20 cellular contexts compared by ENCODE assay signal in the genomic region with DNA sequence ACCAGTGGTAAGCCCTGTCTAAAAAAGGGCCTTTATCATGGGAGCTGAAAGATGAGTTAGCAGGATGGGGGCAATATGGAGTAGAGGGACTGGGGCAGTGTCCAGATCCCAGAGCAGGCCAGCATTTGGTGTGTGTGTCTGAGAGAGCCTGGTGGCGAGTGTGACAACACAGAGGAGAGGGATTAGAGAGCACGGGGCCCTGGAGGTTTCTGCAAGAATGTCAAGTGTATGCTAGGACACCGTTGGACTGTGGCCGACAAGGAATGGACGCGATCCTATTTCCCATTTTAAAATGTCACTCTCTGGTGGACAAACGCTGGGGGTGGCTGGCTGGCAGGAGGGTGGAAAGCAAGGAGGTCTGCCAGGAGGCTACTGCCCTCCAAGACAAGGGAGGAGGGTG. TPM values are rescaled to one million over a fixed set of nuclear protein-coding genes. Genes with fewer than 3 reads are reported as not detected.
DNase-seq lines count a peak whose midpoint lies in the region; ATAC-seq, FAIRE-seq and TF ChIP-seq lines count a peak whose summit lies in the region.
"Had no signal": no experiment of that assay in that cellular context is flagged by ENCODE, and none has a peak within 500 bp of the region (broad histone marks: within the 10 kb centered on the region; RNA-seq: fewer than 3 reads in every experiment).

No MANE protein-coding gene starts in this region.

- no peaks in the 10 kb centered on the region for H3K9me3 Mint-ChIP-seq in activated CD8-positive, alpha-beta T cell treated with anti-CD3 and anti-CD28 coated beads, Interleukin-2, amount 10 ng/mL, durations not matched to agents 7 days and 5 days (ENCODE audit: insufficient read depth)
- no peaks in the 10 kb centered on the region for H3K9me3 Mint-ChIP-seq in activated CD8-positive, alpha-beta T cell treated with anti-CD3 and anti-CD28 coated beads for 36 hours
- H3K9me3 Mint-ChIP-seq: activated T-cell treated with anti-CD3 and anti-CD28 coated beads, Interleukin-2, amount 50 U/mL, for 4 hours had no signal

- no peaks in the 10 kb centered on the region for H3K4me1 Mint-ChIP-seq in activated CD8-positive, alpha-beta T cell treated with anti-CD3 and anti-CD28 coated beads, Interleukin-2, amount 10 ng/mL, durations not matched to agents 7 days and 5 days (ENCODE audit: low read depth)
- H3K4me1 Mint-ChIP-seq in activated CD8-positive, alpha-beta T cell treated with anti-CD3 and anti-CD28 coated beads for 36 hours (ENCODE audit: low read depth), result no peaks in the 10 kb centered on the region
- H3K4me1 Mint-ChIP-seq in T-helper 17 cell, result peaks cover 15% of the 10 kb centered on the region

- ATAC-seq in activated CD8-positive, alpha-beta T cell treated with anti-CD3 and anti-CD28 coated beads, Interleukin-2, amount 10 ng/mL, durations not matched to agents 7 days and 5 days, result no peak
- ATAC-seq in activated CD8-positive, alpha-beta T cell treated with anti-CD3 and anti-CD28 coated beads for 36 hours, result no peak
- ATAC-seq in T-helper 17 cell, result no peak
- ATAC-seq: activated T-cell treated with anti-CD3 and anti-CD28 coated beads, Interleukin-2, amount 50 U/mL, for 4 hours had no signal

- POLR2A ChIA-PET in activated CD8-positive, alpha-beta T cell treated with anti-CD3 and anti-CD28 coated beads, Interleukin-2, amount 10 ng/mL, durations not matched to agents 7 days and 5 days (lab: Charles Lee), result no interaction called here
- POLR2A ChIA-PET in activated CD8-positive, alpha-beta T cell treated with anti-CD3 and anti-CD28 coated beads for 36 hours (lab: Charles Lee), result interaction anchor here (0.6 kb wide), 1 partner anchor 13 kb away, joined by 3 read pairs; no protein-coding TSS in a partner anchor

- H3K36me3 ChIP-seq in kidney (ENCODE audit: control insufficient read depth in 1 of 2, insufficient read depth in 2 of 2, low read length in 2 of 2) (peaks cover 5 to 11% of the 10 kb centered on the region in 2 donors), stomach (peaks cover 7 to 60% (median 49%) of the 10 kb centered on the region in 4 donors)

- H3K4me3 Mint-ChIP-seq in activated CD8-positive, alpha-beta T cell treated with anti-CD3 and anti-CD28 coated beads, Interleukin-2, amount 10 ng/mL, durations not matched to agents 7 days and 5 days, result no peak overlapping the region
- H3K4me3 Mint-ChIP-seq in activated CD8-positive, alpha-beta T cell treated with anti-CD3 and anti-CD28 coated beads for 36 hours, result no peak overlapping the region
- H3K4me3 Mint-ChIP-seq in T-helper 17 cell, result peak overlapping the region; percentile 60
- H3K4me3 Mint-ChIP-seq: activated T-cell treated with anti-CD3 and anti-CD28 coated beads, Interleukin-2, amount 50 U/mL, for 4 hours had no signal

- 82 to 90% (median 86%) methylated on average over 7 of the region's 7 CpGs for WGBS in stomach, 5 donors

- no peaks in the 10 kb centered on the region for H3K9me3 ChIP-seq in T-helper 17 cell (ENCODE audit: control insufficient read depth, low read length, poor library complexity, severe bottlenecking)
- H3K9me3 ChIP-seq in kidney (ENCODE audit: control insufficient read depth in 1 of 2, low read length in 2 of 2), result no peaks in the 10 kb centered on the region
- H3K9me3 ChIP-seq in stomach, result no peaks in the 10 kb centered on the region

- TF ChIP-seq EP300 in stomach (IDR thresholded peaks at IDR 0.05), result no peak

- no peak for TF ChIP-seq POLR2A in stomach (IDR thresholded peaks at IDR 0.05)

- H3K4me1 ChIP-seq in kidney (ENCODE audit: control insufficient read depth in 1 of 2, insufficient read depth in 1 of 2, low read depth in 1 of 2, low read length in 2 of 2) (peaks cover 14 to 29% of the 10 kb centered on the region in 2 donors), stomach (peaks cover 14 to 37% (median 24%) of the 10 kb centered on the region in 4 donors)

- no peaks in the 10 kb centered on the region for H3K27me3 ChIP-seq in stomach

- intact Hi-C loops in activated CD8-positive, alpha-beta T cell treated with anti-CD3 and anti-CD28 coated beads for 36 hours (cut with micrococcal nuclease), result no loop called here
- intact Hi-C loops in kidney (cut with DNase I) (no loop called here), stomach (cut with DNase I; ENCODE audit: low total_unique reads) (no loop called here)

- H3K27ac Mint-ChIP-seq in activated CD8-positive, alpha-beta T cell treated with anti-CD3 and anti-CD28 coated beads, Interleukin-2, amount 10 ng/mL, durations not matched to agents 7 days and 5 days, result peak overlapping the region; percentile 31
- no peak overlapping the region for H3K27ac Mint-ChIP-seq in activated CD8-positive, alpha-beta T cell treated with anti-CD3 and anti-CD28 coated beads for 36 hours
- peak overlapping the region; percentile 75 for H3K27ac Mint-ChIP-seq in T-helper 17 cell

- H3K4me3 ChIP-seq in kidney (ENCODE audit: low read length in 2 of 2) (peak overlapping the region in 1 of 2 donors; percentile 4), stomach (no peak overlapping the region)

- no peaks in the 10 kb centered on the region for H3K27me3 Mint-ChIP-seq in activated CD8-positive, alpha-beta T cell treated with anti-CD3 and anti-CD28 coated beads, Interleukin-2, amount 10 ng/mL, durations not matched to agents 7 days and 5 days (ENCODE audit: low read depth)
- H3K27me3 Mint-ChIP-seq in activated CD8-positive, alpha-beta T cell treated with anti-CD3 and anti-CD28 coated beads for 36 hours, result no peaks in the 10 kb centered on the region
- no peaks in the 10 kb centered on the region for H3K27me3 Mint-ChIP-seq in T-helper 17 cell

- H3K36me3 Mint-ChIP-seq in activated CD8-positive, alpha-beta T cell treated with anti-CD3 and anti-CD28 coated beads, Interleukin-2, amount 10 ng/mL, durations not matched to agents 7 days and 5 days (ENCODE audit: low read depth), result peaks cover 40% of the 10 kb centered on the region
- peaks cover 11% of the 10 kb centered on the region for H3K36me3 Mint-ChIP-seq in activated CD8-positive, alpha-beta T cell treated with anti-CD3 and anti-CD28 coated beads for 36 hours (ENCODE audit: low read depth)
- H3K36me3 Mint-ChIP-seq in T-helper 17 cell (ENCODE audit: low read depth), result peaks cover 5% of the 10 kb centered on the region

- CTCF ChIA-PET in activated CD8-positive, alpha-beta T cell treated with anti-CD3 and anti-CD28 coated beads, Interleukin-2, amount 10 ng/mL, durations not matched to agents 7 days and 5 days (lab: Charles Lee), result interaction anchor here (0.6 kb wide), 1 partner anchor 15 kb away, joined by 3 read pairs; no protein-coding TSS in a partner anchor
- CTCF ChIA-PET in activated CD8-positive, alpha-beta T cell treated with anti-CD3 and anti-CD28 coated beads for 36 hours (lab: Charles Lee), result no interaction called here

- no peak for TF ChIP-seq CTCF in activated CD8-positive, alpha-beta T cell treated with anti-CD3 and anti-CD28 coated beads for 36 hours (IDR thresholded peaks at IDR 0.05)
- TF ChIP-seq CTCF in kidney (IDR thresholded peaks at IDR 0.05; ENCODE audit: borderline replicate concordance, extremely low read depth, insufficient read depth) (no peak), stomach (IDR thresholded peaks at IDR 0.05) (no peak)

- H3K27ac ChIP-seq in kidney (ENCODE audit: low read depth in 2 of 2, low read length in 2 of 2), result peak overlapping the region; percentile 47 to 84
- peak overlapping the region; percentile 1 to 75 (median 48) for H3K27ac ChIP-seq in stomach

- no peak for DNase-seq in activated CD8-positive, alpha-beta T cell treated with anti-CD3 and anti-CD28 coated beads, Interleukin-2, amount 10 ng/mL, durations not matched to agents 7 days and 5 days
- no peak for DNase-seq in activated CD8-positive, alpha-beta T cell treated with anti-CD3 and anti-CD28 coated beads for 36 hours
- DNase-seq in T-helper 17 cell (no peak), kidney (no peak), stomach (no peak), T-helper 1 cell (no peak), RCC 7860 (ENCODE audit: low spot score) (no peak), foreskin melanocyte (no peak)
- DNase-seq: activated CD4-positive, alpha-beta T cell treated with anti-CD3 and anti-CD28 coated beads, Interleukin-2, amount 50 U/mL, for 1 hour; activated T-cell treated with anti-CD3 and anti-CD28 coated beads, Interleukin-2, amount 50 U/mL, for 4 hours; amniotic stem cell; Kasumi-1; left colon; NCI-H1417; retina; SHP77; T-helper 9 cell had no signal

- FAIRE-seq in kidney (lab: Jason Lieb, UNC), result no peak
- FAIRE-seq in RCC 7860 (lab: Jason Lieb, UNC), result no peak
- FAIRE-seq: A204.1 had no signal

- no peak overlapping the region for H3K9ac ChIP-seq in kidney (ENCODE audit: low read length in 2 of 2)

RNA-seq across cellular contexts. Expression of gene TAC4, which starts 12.4 kb away (rescaled TPM):
- not detected for total RNA-seq in activated CD8-positive, alpha-beta T cell treated with anti-CD3 and anti-CD28 coated beads, Interleukin-2, amount 10 ng/mL, durations not matched to agents 7 days and 5 days
- total RNA-seq in activated CD8-positive, alpha-beta T cell treated with anti-CD3 and anti-CD28 coated beads for 36 hours, result not detected
- total RNA-seq in T-helper 17 cell (not detected), kidney (0.47 TPM), stomach (not detected)
- polyA plus RNA-seq in kidney (ENCODE audit: insufficient read depth, low read depth, low replicate concordance) (not detected), stomach (not detected)
- total RNA-seq: activated T-cell treated with anti-CD3 and anti-CD28 coated beads, Interleukin-2, amount 50 U/mL, for 4 hours; dermis microvascular lymphatic vessel endothelial cell; left colon; myocyte had no signal

RNA-seq across cellular contexts. Expression of gene KAT7, which starts 47.0 kb away (rescaled TPM):
- total RNA-seq in activated CD8-positive, alpha-beta T cell treated with anti-CD3 and anti-CD28 coated beads, Interleukin-2, amount 10 ng/mL, durations not matched to agents 7 days and 5 days, result 10 to 100 TPM; 75.8 to 76.0 TPM
- total RNA-seq in activated CD8-positive, alpha-beta T cell treated with anti-CD3 and anti-CD28 coated beads for 36 hours, result 10 to 100 TPM; 61.2 to 66.6 TPM
- 100 to 1,000 TPM; 191 to 201 TPM for total RNA-seq in T-helper 17 cell
- 76.9 TPM for total RNA-seq in kidney
- 18.4 TPM for polyA plus RNA-seq in kidney (ENCODE audit: insufficient read depth, low read depth, low replicate concordance)
- total RNA-seq in stomach, result 10 to 100 TPM in 4 of 5 donors, 1 to 10 TPM in 1; 9.3 to 92.4 (median 31.2) TPM
- polyA plus RNA-seq in stomach, result 10 to 100 TPM in 1 of 3 donors, 1 to 10 TPM in 2; 5.0 to 12.7 (median 9.0) TPM
